In genomic region chr9:101578378-101578777, GRCh38 we compare ENCODE assay signal across 14 cellular contexts. TPM values are rescaled to one million over a fixed set of nuclear protein-coding genes. Genes with fewer than 3 reads are reported as not detected.
DNase-seq lines count a peak whose midpoint lies in the region; ATAC-seq lines count a peak whose summit lies in the region.
"Had no signal": no experiment of that assay in that cellular context is flagged by ENCODE, and none has a peak within 500 bp of the region (broad histone marks: within the 10 kb centered on the region; RNA-seq: fewer than 3 reads in every experiment).

No MANE protein-coding gene starts in this region.

- DNase-seq in DMS 273 (lab: John Stamatoyannopoulos, UW; ENCODE audit: unreplicated experiment) (peak; percentile 9), DMS 273 treated with DMSO at 0.1 percent for 48 hours (lab: John Stamatoyannopoulos, UW) (no peak), NCI-H69 (lab: John Stamatoyannopoulos, UW) (peak; percentile 51), myocyte (ENCODE audit: low read depth) (peak; percentile 28), Right ventricle myocardium superior (no peak), SKM-1 treated with dmso at 0.1 percent for 144 hours (lab: John Stamatoyannopoulos, UW; ENCODE audit: unreplicated experiment) (no peak)
- DNase-seq: activated naive CD4-positive, alpha-beta T cell treated with Interleukin-2 at 50 U/mL for 16 hours; cortex of kidney; DMS153; left ventricle myocardium superior; stimulated activated CD4-positive, alpha-beta T cell treated with anti-CD3 and anti-CD28 coated beads, Interleukin-2, amount 100 ng/mL, for 24 hours had no signal

- ATAC-seq in HG02884 (IDR thresholded peaks at IDR 0.05; ENCODE audit: unreplicated experiment) (peak; percentile 76), Right ventricle myocardium superior (ENCODE audit: poor library complexity) (no peak), HG03280 (IDR thresholded peaks at IDR 0.05; ENCODE audit: unreplicated experiment) (no peak)
- ATAC-seq: left ventricle myocardium superior had no signal

- intact Hi-C loops in Right ventricle myocardium superior (cut with DNase I), result no loop called here

RNA-seq across cellular contexts. Expression of gene PPP3R2, which starts 16.4 kb away (rescaled TPM):
- total RNA-seq in myocyte, result not detected in 2 replicates
- polyA plus RNA-seq in myocyte (2012), result not detected
- total RNA-seq in Right ventricle myocardium superior, result not detected
- total RNA-seq: left ventricle myocardium superior, suprapubic skin had no signal

RNA-seq across cellular contexts. Expression of gene RNF20, which starts 44.7 kb away (rescaled TPM):
- total RNA-seq in myocyte (28.8 and 30.3 TPM in 2 replicates), Right ventricle myocardium superior (40.9 TPM)
- polyA plus RNA-seq in myocyte (2012), result 26.8 TPM

Comparison
In these comparisons a context has a peak if more than half of its experiments do, and no peak if none do; other contexts are left out.
1. DNase-seq: peak in DMS 273 (single experiment), NCI-H69 (single experiment) and myocyte (single experiment); none in DMS 273 treated with DMSO at 0.1 percent for 48 hours (single experiment), Right ventricle myocardium superior (single experiment) and SKM-1 treated with dmso at 0.1 percent for 144 hours (single experiment).